In the genomic region with DNA sequence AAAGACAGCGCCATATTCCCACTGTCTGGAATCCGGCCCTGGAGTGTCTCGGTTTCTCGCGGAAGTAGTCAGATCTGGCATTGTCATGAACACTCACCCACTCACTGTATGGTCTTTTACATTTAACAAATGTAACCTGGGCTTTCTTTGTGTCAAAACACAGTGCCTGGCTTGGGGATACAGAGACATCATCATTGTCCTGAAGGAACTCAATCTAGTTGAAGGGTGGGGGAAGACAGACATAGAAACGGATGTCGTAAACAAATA, we compare ENCODE assay signal across 9 cellular contexts. TPM values are rescaled to one million over a fixed set of nuclear protein-coding genes. Genes with fewer than 3 reads are reported as not detected.
DNase-seq lines count a peak whose midpoint lies in the region; FAIRE-seq and TF ChIP-seq lines count a peak whose summit lies in the region.
"Had no signal": no experiment of that assay in that cellular context is flagged by ENCODE, and none has a peak within 500 bp of the region (broad histone marks: within the 10 kb centered on the region; RNA-seq: fewer than 3 reads in every experiment).

No MANE protein-coding gene starts in this region.

- 0 out of 2 replicates have a peak overlapping the region, but pooled peaks have one; percentile 73 for H3K9ac ChIP-seq in SU-DHL-6 (ENCODE audit: low read length)

- TF ChIP-seq POLR2A in prostate gland (IDR thresholded peaks at IDR 0.05) = no peak

- H3K79me2 ChIP-seq in SU-DHL-6 (ENCODE audit: insufficient read depth, low read length) = peaks cover 25% of the 10 kb centered on the region

- H3K27me3 ChIP-seq in SU-DHL-6 (ENCODE audit: low read length) (no peaks in the 10 kb centered on the region), prostate gland (replicated peaks; ENCODE audit: insufficient read depth) (no peaks in the 10 kb centered on the region)

- no peaks in the 10 kb centered on the region for H3K36me3 ChIP-seq in SU-DHL-6 (ENCODE audit: low read length)
- H3K36me3 ChIP-seq in prostate gland = no peaks in the 10 kb centered on the region

- peak overlapping the region; percentile 71 for H3K4me2 ChIP-seq in SU-DHL-6 (ENCODE audit: low read depth, low read length, poor library complexity, severe bottlenecking)

- no peak for TF ChIP-seq CTCF in Calu3 (IDR thresholded peaks at IDR 0.05; ENCODE audit: unreplicated experiment)
- TF ChIP-seq CTCF in SU-DHL-6 (IDR thresholded peaks at IDR 0.05; ENCODE audit: insufficient read depth, low read length, poor library complexity, severe bottlenecking) = no peak
- no peak for TF ChIP-seq CTCF in fibroblast of pulmonary artery (IDR thresholded peaks at IDR 0.05; ENCODE audit: low read length, missing control alignments)
- TF ChIP-seq CTCF in prostate gland (IDR thresholded peaks at IDR 0.05) = no peak

- H3K4me3 ChIP-seq in SU-DHL-6 (ENCODE audit: insufficient read depth, low read length, poor library complexity, severe bottlenecking) = no peak overlapping the region
- peak overlapping the region; percentile 65 for H3K4me3 ChIP-seq in fibroblast of pulmonary artery (replicated peaks; ENCODE audit: low read depth, low read length)
- H3K4me3 ChIP-seq in prostate gland = peak overlapping the region in 1 of 2 donors; percentile 77

- H3K27ac ChIP-seq in SU-DHL-6 (ENCODE audit: low read depth, low read length) (no peak overlapping the region), prostate gland (peak overlapping the region; percentile 84 to 92)

- H3F3A ChIP-seq in SU-DHL-6 (ENCODE audit: insufficient read depth) = no peaks in the 10 kb centered on the region

- no peaks in the 10 kb centered on the region for H3K9me3 ChIP-seq in SU-DHL-6 (ENCODE audit: insufficient read depth, low read length)
- no peaks in the 10 kb centered on the region for H3K9me3 ChIP-seq in prostate gland

- peaks cover 27% of the 10 kb centered on the region for H3K36me3 Mint-ChIP-seq in Calu3 (ENCODE audit: insufficient read depth, unreplicated experiment)

- H4K20me1 ChIP-seq in SU-DHL-6 (ENCODE audit: low read depth, low read length) = peaks cover 12% of the 10 kb centered on the region

- intact Hi-C loops in Calu3 (cut with micrococcal nuclease; ENCODE audit: unreplicated experiment) (no loop called here), prostate gland (cut with DNase I) (loop anchor here (10.0 kb wide), 1 partner anchor 355 kb away; no protein-coding TSS in a partner anchor)

- H3K9me3 Mint-ChIP-seq in Calu3 (ENCODE audit: low read depth, unreplicated experiment) = no peaks in the 10 kb centered on the region

- CTCF ChIA-PET in Calu3 (lab: Charles Lee) = no interaction called here

- DNase-seq in Calu3 = no peak
- no peak for DNase-seq in fibroblast of pulmonary artery (ENCODE audit: low read depth)
- DNase-seq in prostate gland (ENCODE audit: low spot score) = no peak
- DNase-seq in activated CD8-positive, alpha-beta memory T cell treated with anti-CD3 and anti-CD28 coated beads, Interleukin-2, amount 50 U/mL, for 48 hours = no peak
- DNase-seq in DMS 273 (lab: John Stamatoyannopoulos, UW; ENCODE audit: unreplicated experiment) = no peak
- DNase-seq in urothelium cell line (ENCODE audit: low spot score) = no peak
- DNase-seq in COLO829 (ENCODE audit: low spot score) = no peak

- 25% methylated on average over 7 of the region's 7 CpGs for WGBS in prostate gland

- H2AFZ ChIP-seq in SU-DHL-6 (ENCODE audit: low read depth, low read length, severe bottlenecking) = peak overlapping the region; percentile 90

- FAIRE-seq in urothelium cell line (lab: Jason Lieb, UNC) = no peak
- FAIRE-seq: endometrium had no signal

- peaks cover 13% of the 10 kb centered on the region for H3K27me3 Mint-ChIP-seq in Calu3 (ENCODE audit: unreplicated experiment)

- H3K4me1 ChIP-seq in prostate gland (replicated peaks) = peaks cover 12% of the 10 kb centered on the region

- peak overlapping the region; percentile 78 for H3K4me3 Mint-ChIP-seq in Calu3 (ENCODE audit: low read depth, unreplicated experiment)

- no TSS peak for BruUV-seq in Calu3 (replicated peaks; lab: Mats Ljungman, UMichigan)

- H3K27ac Mint-ChIP-seq in Calu3 (ENCODE audit: unreplicated experiment) = no peak overlapping the region

- no peaks in the 10 kb centered on the region for H3K9me2 ChIP-seq in SU-DHL-6 (replicated peaks; ENCODE audit: insufficient read depth, low read length)

- no peaks in the 10 kb centered on the region for H3K4me1 Mint-ChIP-seq in Calu3 (ENCODE audit: low read depth, unreplicated experiment)

RNA-seq across cellular contexts. Expression of gene NECTIN1, which starts 1.3 kb away (rescaled TPM):
- 22.1 and 28.5 TPM in 2 replicates for total RNA-seq in Calu3 (2022)
- 10 to 100 TPM; 18.7 to 28.2 TPM for total RNA-seq in prostate gland
